8 cellular contexts compared by ENCODE assay signal in the genomic region with DNA sequence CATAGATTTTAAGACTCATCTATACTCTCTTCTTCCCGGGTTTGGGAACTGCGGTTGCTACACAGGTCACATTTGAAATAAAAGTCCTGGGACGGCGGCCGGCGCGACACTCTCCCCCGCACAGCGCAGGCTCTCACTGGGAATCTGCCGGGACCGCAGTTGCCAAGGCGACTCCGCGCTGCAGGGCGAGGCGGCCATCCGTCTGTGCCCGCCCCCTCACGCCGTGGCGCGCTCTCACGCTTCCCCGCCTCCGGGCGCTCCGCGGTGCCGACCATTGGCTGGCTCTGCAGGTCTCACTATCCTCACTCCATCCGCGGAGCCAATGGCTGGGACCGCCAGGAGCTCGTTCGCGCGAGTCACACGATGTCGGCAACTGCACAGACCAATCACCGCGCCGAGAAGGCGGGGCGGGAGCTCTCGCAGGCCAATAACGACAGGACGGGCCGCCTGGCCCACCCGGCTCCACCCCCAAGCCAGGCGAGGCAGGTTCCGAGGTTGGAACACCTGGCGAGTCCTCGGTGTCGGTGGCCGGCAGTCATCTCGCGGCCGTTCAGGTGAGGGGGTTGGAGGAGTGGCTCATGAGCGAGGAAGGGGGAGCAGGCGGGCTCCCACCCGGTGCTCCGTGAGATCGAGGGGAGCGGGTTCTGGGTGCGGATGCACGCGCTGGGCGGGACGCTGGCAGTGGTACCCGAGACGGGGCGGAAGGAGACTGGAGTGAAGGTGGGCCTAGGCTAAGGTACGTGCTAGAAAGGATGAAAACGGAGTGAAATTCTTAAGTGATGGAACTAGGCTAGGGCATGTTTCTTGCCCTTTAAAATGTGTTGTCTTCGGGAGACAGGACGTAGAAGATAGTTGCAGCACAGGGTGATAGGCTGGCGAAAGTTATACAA. TPM values are rescaled to one million over a fixed set of nuclear protein-coding genes. Genes with fewer than 3 reads are reported as not detected.
A peak's percentile ranks its signal among the peaks of the same experiment; 100 is the strongest.
DNase-seq lines count a peak whose midpoint lies in the region; ATAC-seq, FAIRE-seq and TF ChIP-seq lines count a peak whose summit lies in the region.

A gene (plus strand): TSS at position 459 of the 890 bp plus-strand sequence. CDS start 5,702 bp downstream, outside the sequence.

- TF ChIP-seq CTCF in brain (conservative IDR thresholded peaks at IDR 0.05): no peak

- peak; percentile 98 for ATAC-seq in GM18858 (IDR thresholded peaks at IDR 0.05; ENCODE audit: unreplicated experiment)
- peak; percentile 95 for ATAC-seq in HG03066 (IDR thresholded peaks at IDR 0.05; ENCODE audit: low read depth, unreplicated experiment)
- peak; percentile 99 for ATAC-seq in sciatic nerve

- H3K4me3 Mint-ChIP-seq in brain: no peak within 1 kb of the TSS

- H3K27ac Mint-ChIP-seq in brain: peak within 1 kb of the TSS in 1 of 5 experiments; percentile 91

- H3K4me1 Mint-ChIP-seq in brain: peaks cover 46% of the 10 kb centered on the region

- intact Hi-C loops in sciatic nerve (cut with DNase I): no loop called here

- peaks cover 8% of the 10 kb centered on the region for H3K27me3 Mint-ChIP-seq in brain

- H3K9me3 Mint-ChIP-seq in brain: no peaks in the 10 kb centered on the region

- DNase-seq in NCI-H2107 treated with DMSO at 0.1 percent for 48 hours (lab: John Stamatoyannopoulos, UW; ENCODE audit: unreplicated experiment): peak; percentile 84
- DNase-seq in iPS DF 19.7 (ENCODE audit: low read depth, low spot score): peak; percentile 97
- DNase-seq in sciatic nerve (ENCODE audit: low spot score): peak; percentile 99

- H3K36me3 Mint-ChIP-seq in brain: peaks cover 21% of the 10 kb centered on the region

- FAIRE-seq in A204.1 (lab: Jason Lieb, UNC) (peak; percentile 95), TTC549 (lab: Jason Lieb, UNC) (peak; percentile 78)

RNA-seq across cellular contexts. Expression of the gene that starts here (rescaled TPM):
- polyA plus RNA-seq in brain (ENCODE audit: insufficient read depth, low read depth, low replicate concordance): 32.6 TPM
- total RNA-seq in sciatic nerve: 114 TPM

Comparison
In these comparisons a context has a peak if more than half of its experiments do, and no peak if none do; other contexts are left out.
1. Peak in every context shown above with its lines: DNase-seq and ATAC-seq.